Comparison of ENCODE assay signal across 39 cellular contexts in the genomic region with DNA sequence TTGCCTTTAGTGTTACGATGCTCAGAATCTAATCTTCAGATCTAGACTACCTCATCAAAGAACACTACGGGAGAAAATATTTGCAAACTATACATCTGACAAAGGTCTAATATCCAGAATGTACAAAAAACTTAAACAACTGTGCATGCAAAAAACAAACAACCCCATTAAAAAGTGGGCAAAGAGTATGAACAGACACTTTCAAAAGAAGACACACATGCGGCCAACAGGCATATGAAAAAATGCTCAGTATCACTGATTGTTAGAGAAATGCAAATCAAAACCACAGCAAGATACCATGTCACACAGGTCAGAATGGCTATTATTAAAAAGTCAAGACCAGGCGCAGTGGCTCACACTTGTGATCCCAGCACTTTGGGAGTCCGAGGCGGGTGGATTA.
"Had no signal": no experiment of that assay in that cellular context is flagged by ENCODE, and none has a peak within 500 bp of the region (broad histone marks: within the 10 kb centered on the region; RNA-seq: fewer than 3 reads in every experiment).

No MANE protein-coding gene starts in this region.

- H3K4me1 Mint-ChIP-seq: activated naive CD4-positive, alpha-beta T cell treated with anti-CD3 and anti-CD28 coated beads, Interleukin-2, amount 50 U/mL, for 24 hours; activated naive CD8-positive, alpha-beta T cell treated with anti-CD3 and anti-CD28 coated beads, Interleukin-2, amount 50 U/mL, for 24 hours; activated T-helper 17 cell treated with anti-CD3 and anti-CD28 coated beads, Interleukin-2, amount 50 U/mL, for 72 hours; brain; central memory CD8-positive, alpha-beta T cell had no signal

- H3K4me1 ChIP-seq: adrenal gland, ascending aorta, body of pancreas, breast epithelium had no signal

- H3K36me3 Mint-ChIP-seq: activated naive CD4-positive, alpha-beta T cell treated with anti-CD3 and anti-CD28 coated beads, Interleukin-2, amount 10 ng/mL, durations not matched to agents 7 days and 5 days; activated naive CD4-positive, alpha-beta T cell treated with anti-CD3 and anti-CD28 coated beads, Interleukin-2, amount 50 U/mL, for 24 hours; activated naive CD4-positive, alpha-beta T cell treated with anti-CD3 and anti-CD28 coated beads, Interleukin-2, amount 50 U/mL, for 72 hours; activated naive CD8-positive, alpha-beta T cell; activated naive CD8-positive, alpha-beta T cell treated with anti-CD3 and anti-CD28 coated beads for 36 hours; brain had no signal

- FAIRE-seq: astrocyte, bronchial epithelial cell had no signal

- H3K9me3 ChIP-seq: adrenal gland, ascending aorta, body of pancreas, breast epithelium had no signal

- H3K9me3 Mint-ChIP-seq: activated naive CD4-positive, alpha-beta T cell treated with anti-CD3 and anti-CD28 coated beads for 36 hours; activated naive CD4-positive, alpha-beta T cell treated with anti-CD3 and anti-CD28 coated beads, Interleukin-2, amount 10 ng/mL, durations not matched to agents 7 days and 5 days; activated naive CD4-positive, alpha-beta T cell treated with anti-CD3 and anti-CD28 coated beads, Interleukin-2, amount 50 U/mL, for 24 hours; activated naive CD4-positive, alpha-beta T cell treated with anti-CD3 and anti-CD28 coated beads, Interleukin-2, amount 50 U/mL, for 72 hours; activated naive CD8-positive, alpha-beta T cell treated with anti-CD3 and anti-CD28 coated beads for 36 hours; activated naive CD8-positive, alpha-beta T cell treated with anti-CD3 and anti-CD28 coated beads, Interleukin-2, amount 10 ng/mL, durations not matched to agents 7 days and 5 days; activated naive CD8-positive, alpha-beta T cell treated with anti-CD3 and anti-CD28 coated beads, Interleukin-2, amount 50 U/mL, for 24 hours; activated T-cell treated with anti-CD3 and anti-CD28 coated beads, Interleukin-2, amount 50 U/mL, for 24 hours; activated T-cell treated with anti-CD3 and anti-CD28 coated beads, Interleukin-2, amount 50 U/mL, for 4 hours; activated T-cell treated with anti-CD3 and anti-CD28 coated beads, Interleukin-2, amount 50 U/mL, for 72 hours; activated T-helper 1 cell treated with anti-CD3 and anti-CD28 coated beads, Interleukin-12 subunit alpha, Interleukin-12 subunit beta, Interleukin-2, Interleukin-4 antibody, amounts not matched to agents 30 ng/mL and 10 ng/mL and 1 ng/mL, durations not matched to agents 14 hours and 24 hours and 36 hours; activated T-helper 17 cell treated with anti-CD3 and anti-CD28 coated beads, Interleukin-2, amount 50 U/mL, for 72 hours; activated T-helper 2 cell treated with anti-CD3 and anti-CD28 coated beads, Interferon-gamma antibody, Interleukin-2, Interleukin-4, amounts not matched to agents 10 μg/mL and 5 μg/mL and 100 μg/mL, durations not matched to agents 14 hours and 24 hours and 36 hours; central memory CD8-positive, alpha-beta T cell had no signal

- H3K4me3 Mint-ChIP-seq: activated naive CD4-positive, alpha-beta T cell treated with anti-CD3 and anti-CD28 coated beads for 36 hours; activated naive CD4-positive, alpha-beta T cell treated with anti-CD3 and anti-CD28 coated beads, Interleukin-2, amount 10 ng/mL, durations not matched to agents 7 days and 5 days; activated naive CD4-positive, alpha-beta T cell treated with anti-CD3 and anti-CD28 coated beads, Interleukin-2, amount 50 U/mL, for 24 hours; activated naive CD8-positive, alpha-beta T cell; activated naive CD8-positive, alpha-beta T cell treated with anti-CD3 and anti-CD28 coated beads for 36 hours; activated naive CD8-positive, alpha-beta T cell treated with anti-CD3 and anti-CD28 coated beads, Interleukin-2, amount 10 ng/mL, durations not matched to agents 7 days and 5 days; activated naive CD8-positive, alpha-beta T cell treated with anti-CD3 and anti-CD28 coated beads, Interleukin-2, amount 50 U/mL, for 24 hours; activated T-cell treated with anti-CD3 and anti-CD28 coated beads, Interleukin-2, amount 50 U/mL, for 24 hours; activated T-cell treated with anti-CD3 and anti-CD28 coated beads, Interleukin-2, amount 50 U/mL, for 4 hours; activated T-cell treated with anti-CD3 and anti-CD28 coated beads, Interleukin-2, amount 50 U/mL, for 72 hours; activated T-helper 1 cell treated with anti-CD3 and anti-CD28 coated beads, Interleukin-12 subunit alpha, Interleukin-12 subunit beta, Interleukin-2, Interleukin-4 antibody, amounts not matched to agents 30 ng/mL and 10 ng/mL and 1 ng/mL, durations not matched to agents 14 hours and 24 hours and 36 hours; activated T-helper 17 cell treated with anti-CD3 and anti-CD28 coated beads, Interleukin-2, amount 50 U/mL, for 72 hours; brain; central memory CD8-positive, alpha-beta T cell had no signal

- H3K36me3 ChIP-seq: adrenal gland, ascending aorta, brain microvascular endothelial cell, breast epithelium, cardiac muscle cell had no signal

- H3K4me3 ChIP-seq: adrenal gland, ascending aorta, body of pancreas, breast epithelium, cardiac muscle cell had no signal

- H3K27me3 ChIP-seq: adrenal gland, ascending aorta, body of pancreas, brain microvascular endothelial cell, breast epithelium, cardiac muscle cell had no signal

- H3K27ac Mint-ChIP-seq: activated naive CD4-positive, alpha-beta T cell treated with anti-CD3 and anti-CD28 coated beads for 36 hours; activated naive CD4-positive, alpha-beta T cell treated with anti-CD3 and anti-CD28 coated beads, Interleukin-2, amount 10 ng/mL, durations not matched to agents 7 days and 5 days; activated naive CD4-positive, alpha-beta T cell treated with anti-CD3 and anti-CD28 coated beads, Interleukin-2, amount 50 U/mL, for 24 hours; activated naive CD4-positive, alpha-beta T cell treated with anti-CD3 and anti-CD28 coated beads, Interleukin-2, amount 50 U/mL, for 72 hours; activated naive CD8-positive, alpha-beta T cell; activated naive CD8-positive, alpha-beta T cell treated with anti-CD3 and anti-CD28 coated beads for 36 hours; activated naive CD8-positive, alpha-beta T cell treated with anti-CD3 and anti-CD28 coated beads, Interleukin-2, amount 10 ng/mL, durations not matched to agents 7 days and 5 days; activated naive CD8-positive, alpha-beta T cell treated with anti-CD3 and anti-CD28 coated beads, Interleukin-2, amount 50 U/mL, for 24 hours; activated T-cell treated with anti-CD3 and anti-CD28 coated beads, Interleukin-2, amount 50 U/mL, for 24 hours; activated T-cell treated with anti-CD3 and anti-CD28 coated beads, Interleukin-2, amount 50 U/mL, for 72 hours; activated T-helper 1 cell treated with anti-CD3 and anti-CD28 coated beads, Interleukin-12 subunit alpha, Interleukin-12 subunit beta, Interleukin-2, Interleukin-4 antibody, amounts not matched to agents 30 ng/mL and 10 ng/mL and 1 ng/mL, durations not matched to agents 14 hours and 24 hours and 36 hours; activated T-helper 17 cell treated with anti-CD3 and anti-CD28 coated beads, Interleukin-2, amount 50 U/mL, for 72 hours; activated T-helper 2 cell treated with anti-CD3 and anti-CD28 coated beads, Interferon-gamma antibody, Interleukin-2, Interleukin-4, amounts not matched to agents 10 μg/mL and 5 μg/mL and 100 μg/mL, durations not matched to agents 14 hours and 24 hours and 36 hours; brain had no signal

- ATAC-seq: activated naive CD4-positive, alpha-beta T cell treated with anti-CD3 and anti-CD28 coated beads, Interleukin-2, amount 50 U/mL, for 72 hours; activated naive CD8-positive, alpha-beta T cell treated with anti-CD3 and anti-CD28 coated beads, Interleukin-2, amount 50 U/mL, for 24 hours; activated T-cell treated with anti-CD3 and anti-CD28 coated beads, Interleukin-2, amount 50 U/mL, for 4 hours; activated T-cell treated with anti-CD3 and anti-CD28 coated beads, Interleukin-2, amount 50 U/mL, for 72 hours; activated T-helper 17 cell treated with anti-CD3 and anti-CD28 coated beads, Interleukin-2, amount 50 U/mL, for 72 hours; body of pancreas had no signal

- H3K27me3 Mint-ChIP-seq: activated naive CD4-positive, alpha-beta T cell treated with anti-CD3 and anti-CD28 coated beads, Interleukin-2, amount 10 ng/mL, durations not matched to agents 7 days and 5 days; activated naive CD4-positive, alpha-beta T cell treated with anti-CD3 and anti-CD28 coated beads, Interleukin-2, amount 50 U/mL, for 24 hours; activated naive CD8-positive, alpha-beta T cell; activated naive CD8-positive, alpha-beta T cell treated with anti-CD3 and anti-CD28 coated beads for 36 hours; activated naive CD8-positive, alpha-beta T cell treated with anti-CD3 and anti-CD28 coated beads, Interleukin-2, amount 10 ng/mL, durations not matched to agents 7 days and 5 days; activated naive CD8-positive, alpha-beta T cell treated with anti-CD3 and anti-CD28 coated beads, Interleukin-2, amount 50 U/mL, for 24 hours; activated T-cell treated with anti-CD3 and anti-CD28 coated beads, Interleukin-2, amount 50 U/mL, for 24 hours; activated T-helper 17 cell treated with anti-CD3 and anti-CD28 coated beads, Interleukin-2, amount 50 U/mL, for 72 hours; brain; central memory CD8-positive, alpha-beta T cell had no signal

- H3K27ac ChIP-seq: adrenal gland, ascending aorta, body of pancreas, brain microvascular endothelial cell, breast epithelium, cardiac muscle cell had no signal

- DNase-seq: activated effector memory CD4-positive, alpha-beta T cell treated with anti-CD3 and anti-CD28 coated beads, Interleukin-2, amount 50 U/mL, for 16 hours; activated effector memory CD4-positive, alpha-beta T cell treated with Interleukin-2 at 50 U/mL for 16 hours; activated gamma-delta T cell; activated gamma-delta T cell treated with Interleukin-2 at 50 U/mL for 16 hours; activated naive CD4-positive, alpha-beta T cell; activated naive CD4-positive, alpha-beta T cell treated with anti-CD3 and anti-CD28 coated beads for 36 hours; activated naive CD4-positive, alpha-beta T cell treated with anti-CD3 and anti-CD28 coated beads, Interleukin-2, amount 10 ng/mL, durations not matched to agents 7 days and 5 days; activated naive CD4-positive, alpha-beta T cell treated with anti-CD3 and anti-CD28 coated beads, Interleukin-2, amount 50 U/mL, for 16 hours; activated naive CD4-positive, alpha-beta T cell treated with Interleukin-2 at 50 U/mL for 16 hours; activated naive CD8-positive, alpha-beta T cell treated with anti-CD3 and anti-CD28 coated beads for 36 hours; activated naive CD8-positive, alpha-beta T cell treated with anti-CD3 and anti-CD28 coated beads, Interleukin-2, amount 10 ng/mL, durations not matched to agents 7 days and 5 days; activated naive CD8-positive, alpha-beta T cell treated with anti-CD3 and anti-CD28 coated beads, Interleukin-2, amount 50 U/mL, for 24 hours; activated T-cell treated with anti-CD3 and anti-CD28 coated beads, Interleukin-2, amount 50 U/mL, for 24 hours; activated T-cell treated with anti-CD3 and anti-CD28 coated beads, Interleukin-2, amount 50 U/mL, for 4 hours; activated T-cell treated with anti-CD3 and anti-CD28 coated beads, Interleukin-2, amount 50 U/mL, for 48 hours; activated T-cell treated with anti-CD3 and anti-CD28 coated beads, Interleukin-2, amount 50 U/mL, for 72 hours; adrenal gland; amniotic stem cell; amygdala; anterior cingulate cortex; aorta; body of pancreas; brain microvascular endothelial cell; caudate nucleus; central memory CD4-positive, alpha-beta T cell; cerebellar nuclear complex had no signal
